ENCODE assay signal across 8 cellular contexts in the genomic region with DNA sequence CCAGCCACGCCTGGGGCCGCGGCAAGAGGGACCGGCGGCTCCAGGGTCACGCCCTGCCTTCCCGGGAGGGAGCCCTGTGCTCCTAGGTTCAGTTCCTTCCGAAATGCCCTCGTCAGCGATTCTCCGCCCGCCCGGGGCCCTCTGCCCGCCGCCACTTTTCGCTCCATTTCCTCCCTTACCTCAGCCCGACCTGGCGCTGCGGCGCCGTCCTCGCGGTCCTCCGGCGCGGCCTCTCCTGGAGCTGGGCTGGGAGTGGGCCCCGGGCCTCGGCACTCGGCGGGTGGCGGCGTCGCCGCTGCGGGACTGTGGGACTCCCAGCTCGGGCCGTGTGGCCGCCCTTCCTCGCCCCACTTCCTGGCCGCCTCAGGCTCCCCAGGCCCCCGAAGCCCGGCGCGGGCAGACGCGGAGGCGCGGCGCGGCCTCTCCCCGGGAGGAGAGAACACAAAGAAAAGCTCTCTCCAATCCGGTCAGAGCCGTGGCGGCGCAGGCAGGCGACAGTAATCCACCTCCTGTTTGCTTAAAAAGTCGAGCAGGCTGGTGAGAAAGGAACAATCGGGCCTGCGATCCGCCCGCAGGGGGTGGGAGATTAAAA. TPM values are rescaled to one million over a fixed set of nuclear protein-coding genes. Genes with fewer than 3 reads are reported as not detected.
DNase-seq lines count a peak whose midpoint lies in the region; ATAC-seq, FAIRE-seq and TF ChIP-seq lines count a peak whose summit lies in the region.

No MANE protein-coding gene starts in this region.

- H3K36me3 Mint-ChIP-seq in WTC11, result no peaks in the 10 kb centered on the region
- H3K36me3 Mint-ChIP-seq in naive thymus-derived CD8-positive, alpha-beta T cell, result peaks cover 0 to 5% (median 0%) of the 10 kb centered on the region in 3 donors

- TF ChIP-seq CTCF in Loucy (conservative IDR thresholded peaks at IDR 0.05; ENCODE audit: low read length), result no peak
- TF ChIP-seq CTCF in WTC11 (IDR thresholded peaks at IDR 0.05), result no peak

- peak overlapping the region; percentile 95 for H3K4me2 ChIP-seq in Loucy (ENCODE audit: low read depth, low read length, poor library complexity, severe bottlenecking)

- H3F3A ChIP-seq in Loucy (ENCODE audit: low read depth), result peaks cover 5% of the 10 kb centered on the region

- peaks cover 69% of the 10 kb centered on the region for H3K27me3 Mint-ChIP-seq in WTC11 (ENCODE audit: low read depth)
- peaks cover 28 to 64% (median 41%) of the 10 kb centered on the region in 5 donors for H3K27me3 Mint-ChIP-seq in naive thymus-derived CD8-positive, alpha-beta T cell

- H3K9ac ChIP-seq in Loucy (ENCODE audit: low read depth, low read length, poor library complexity, severe bottlenecking), result peak overlapping the region; percentile 98

- no peaks in the 10 kb centered on the region for H3K9me2 ChIP-seq in Loucy (replicated peaks; ENCODE audit: low read depth, low read length)

- peaks cover 43% of the 10 kb centered on the region for H3K4me1 Mint-ChIP-seq in WTC11
- H3K4me1 Mint-ChIP-seq in naive thymus-derived CD8-positive, alpha-beta T cell, result peaks cover 13 to 42% (median 31%) of the 10 kb centered on the region in 4 donors

- H3K36me3 ChIP-seq in Loucy (ENCODE audit: insufficient read depth, low read length) (no peaks in the 10 kb centered on the region), esophagus (ENCODE audit: control insufficient read depth in 2 of 2, insufficient read depth in 2 of 2, low read length in 1 of 2) (no peaks in the 10 kb centered on the region)

- POLR2A ChIA-PET in WTC11 (lab: Charles Lee), result interaction anchor here (0.6 to 1.1 kb wide), 6 partner anchors 11 to 136 kb away, joined by 3 to 5 read pairs (median 4); a partner anchor contains a TSS
- POLR2A ChIA-PET in naive thymus-derived CD8-positive, alpha-beta T cell (lab: Charles Lee), result interaction anchor here (0.7 to 2.9 kb wide), 7 partner anchors 9 to 1675 kb away, joined by 3 to 14 read pairs (median 4); a partner anchor contains a TSS

- no peak overlapping the region; the same call in 1 of the 2 replicates for H3K27ac Mint-ChIP-seq in WTC11
- peak overlapping the region in 1 of 10 donors; percentile 36 for H3K27ac Mint-ChIP-seq in naive thymus-derived CD8-positive, alpha-beta T cell

- no peak overlapping the region for H2AFZ ChIP-seq in Loucy (ENCODE audit: low read length)

- ATAC-seq in WTC11, result no peak
- ATAC-seq in naive thymus-derived CD8-positive, alpha-beta T cell, result peak; percentile 37 to 43
- no peak for ATAC-seq in HG03135 (IDR thresholded peaks at IDR 0.05; ENCODE audit: unreplicated experiment)

- CTCF ChIA-PET in WTC11 (lab: Charles Lee), result interaction anchor here (0.6 to 3.7 kb wide), 21 partner anchors 23 to 1559 kb away, joined by 3 to 55 read pairs (median 4); no protein-coding TSS in a partner anchor

- H3K4me1 ChIP-seq in Loucy (ENCODE audit: insufficient read depth, low read length, poor library complexity, severe bottlenecking), result peaks cover 21% of the 10 kb centered on the region
- H3K4me1 ChIP-seq in esophagus (ENCODE audit: control insufficient read depth in 2 of 2, insufficient read depth in 2 of 2, low read length in 1 of 2), result peaks cover 9 to 20% of the 10 kb centered on the region in 2 donors

- peak; percentile 71 for DNase-seq in COR-L47 (lab: John Stamatoyannopoulos, UW)
- peak; percentile 76 for DNase-seq in WTC11 (ENCODE audit: low spot score)
- DNase-seq in naive thymus-derived CD8-positive, alpha-beta T cell, result peak in 4 of 10 donors; percentile 25 to 50 (median 42)
- no peak for DNase-seq in RPMI8226
- no peak for DNase-seq in GM12891 (ENCODE audit: insufficient read length, low spot score)

- H3K9me3 Mint-ChIP-seq in WTC11, result no peaks in the 10 kb centered on the region
- H3K9me3 Mint-ChIP-seq in naive thymus-derived CD8-positive, alpha-beta T cell, result peaks cover 0 to 2% (median 0%) of the 10 kb centered on the region in 9 donors

- peaks cover 23% of the 10 kb centered on the region for H4K20me1 ChIP-seq in Loucy (ENCODE audit: insufficient read depth, low read length, poor library complexity, severe bottlenecking)

- H3K9me3 ChIP-seq in Loucy (ENCODE audit: insufficient read depth, low read depth, low read length), result no peaks in the 10 kb centered on the region
- no peaks in the 10 kb centered on the region for H3K9me3 ChIP-seq in esophagus (ENCODE audit: control insufficient read depth in 2 of 2, insufficient read depth in 1 of 2, low read depth in 1 of 2, low read length in 1 of 2)

- H3K27me3 ChIP-seq in Loucy (ENCODE audit: insufficient read depth, low read length, poor library complexity, severe bottlenecking) (peaks cover 8% of the 10 kb centered on the region), esophagus (ENCODE audit: control insufficient read depth in 1 of 2, insufficient read depth in 2 of 2, low read length in 2 of 2) (no peaks in the 10 kb centered on the region)

- peaks cover 89% of the 10 kb centered on the region for H3K79me2 ChIP-seq in Loucy (ENCODE audit: insufficient read depth, low read length)

- H3K27ac ChIP-seq in esophagus (ENCODE audit: low read depth in 2 of 2, low read length in 1 of 2), result peak overlapping the region; percentile 89 to 96

- H3K4me3 Mint-ChIP-seq in WTC11, result peak overlapping the region; percentile 72
- peak overlapping the region; percentile 19 to 68 (median 33) for H3K4me3 Mint-ChIP-seq in naive thymus-derived CD8-positive, alpha-beta T cell

- WGBS in esophagus, 2 donors, result 1% methylated on average over 50 to 61 of the region's 61 CpGs

- TF ChIP-seq POLR2A in GM12891 (IDR thresholded peaks at IDR 0.05; ENCODE audit: low read depth, low read length), result no peak

- FAIRE-seq in GM12891 (lab: Jason Lieb, UNC), result no peak

- peak overlapping the region; percentile 80 for H3K4me3 ChIP-seq in Loucy (ENCODE audit: low read length, poor library complexity, severe bottlenecking)
- H3K4me3 ChIP-seq in esophagus (ENCODE audit: low read depth in 1 of 2, low read length in 2 of 2), result peak overlapping the region; percentile 77 to 80

TF ChIP-seq in WTC11, 78 proteins besides CTCF, POLR2A, EP300 and RAD21 (continues in another document):
- TF ChIP-seq, protein P1, sequence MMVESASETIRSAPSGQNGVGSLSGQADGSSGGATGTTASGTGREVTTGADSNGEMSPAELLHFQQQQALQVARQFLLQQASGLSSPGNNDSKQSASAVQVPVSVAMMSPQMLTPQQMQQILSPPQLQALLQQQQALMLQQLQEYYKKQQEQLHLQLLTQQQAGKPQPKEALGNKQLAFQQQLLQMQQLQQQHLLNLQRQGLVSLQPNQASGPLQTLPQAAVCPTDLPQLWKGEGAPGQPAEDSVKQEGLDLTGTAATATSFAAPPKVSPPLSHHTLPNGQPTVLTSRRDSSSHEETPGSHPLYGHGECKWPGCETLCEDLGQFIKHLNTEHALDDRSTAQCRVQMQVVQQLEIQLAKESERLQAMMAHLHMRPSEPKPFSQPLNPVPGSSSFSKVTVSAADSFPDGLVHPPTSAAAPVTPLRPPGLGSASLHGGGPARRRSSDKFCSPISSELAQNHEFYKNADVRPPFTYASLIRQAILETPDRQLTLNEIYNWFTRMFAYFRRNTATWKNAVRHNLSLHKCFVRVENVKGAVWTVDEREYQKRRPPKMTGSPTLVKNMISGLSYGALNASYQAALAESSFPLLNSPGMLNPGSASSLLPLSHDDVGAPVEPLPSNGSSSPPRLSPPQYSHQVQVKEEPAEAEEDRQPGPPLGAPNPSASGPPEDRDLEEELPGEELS (CRISPR knock-in tag; IDR thresholded peaks at IDR 0.05), result 0 out of 2 replicates have a peak, but pooled peaks have one; percentile 19
- no peak for TF ChIP-seq ESRRA (CRISPR knock-in tag; IDR thresholded peaks at IDR 0.05; ENCODE audit: borderline replicate concordance)

TF ChIP-seq in GM12891, 5 proteins besides CTCF, POLR2A, EP300 and RAD21:
- no peak for TF ChIP-seq TAF1 (IDR thresholded peaks at IDR 0.05; ENCODE audit: low read depth, low read length)
- TF ChIP-seq POLR2AphosphoS5 (IDR thresholded peaks at IDR 0.05; ENCODE audit: low read depth, low read length), result no peak
- no peak for TF ChIP-seq SPI1 (IDR thresholded peaks at IDR 0.05; ENCODE audit: low read depth, low read length)
- TF ChIP-seq PAX5 (IDR thresholded peaks at IDR 0.05; ENCODE audit: insufficient read depth, low read length, severe bottlenecking), result no peak
- no peak for TF ChIP-seq POU2F2 (IDR thresholded peaks at IDR 0.05; ENCODE audit: low read depth, low read length)

RNA-seq across cellular contexts. Expression of a gene that starts 1.6 kb away (rescaled TPM):
- total RNA-seq in WTC11 (2021), result 17.1 to 29.8 TPM (median 21.5 TPM) in 3 replicates
- 1 to 10 TPM; 3.0 to 9.1 TPM for polyA plus RNA-seq in esophagus
- total RNA-seq in naive thymus-derived CD8-positive, alpha-beta T cell, result not detected
- not detected for polyA plus RNA-seq in naive thymus-derived CD8-positive, alpha-beta T cell
- polyA plus RNA-seq in GM12891 (2012; ENCODE audit: low read depth, missing spikeins), result 0.01 TPM

Comparison
In these comparisons a context has a peak if more than half of its experiments do, and no peak if none do; other contexts are left out.
1. DNase-seq: peak in COR-L47 (single experiment) and WTC11 (single experiment); none in RPMI8226 (single experiment) and GM12891 (single experiment).
2. ATAC-seq: peak in naive thymus-derived CD8-positive, alpha-beta T cell (2 of 2); none in WTC11 (single experiment) and HG03135 (single experiment).
3. RNA of a gene that starts 1.6 kb away (total RNA-seq): 17.1 to 29.8 TPM in WTC11; not detected in naive thymus-derived CD8-positive, alpha-beta T cell; every median in the first group is over 10 times any median in the second.